Comparison of ENCODE assay signal across 14 cellular contexts in genomic region chr2:218281449-218281848, GRCh38. TPM values are rescaled to one million over a fixed set of nuclear protein-coding genes. Genes with fewer than 3 reads are reported as not detected.
DNase-seq lines count a peak whose midpoint lies in the region; ATAC-seq and TF ChIP-seq lines count a peak whose summit lies in the region.
"Had no signal": no experiment of that assay in that cellular context is flagged by ENCODE, and none has a peak within 500 bp of the region (broad histone marks: within the 10 kb centered on the region; RNA-seq: fewer than 3 reads in every experiment).

No MANE protein-coding gene starts in this region.

- H3K9me3 ChIP-seq in CD8-positive, alpha-beta memory T cell (ENCODE audit: low read length), result no peaks in the 10 kb centered on the region
- H3K9me3 ChIP-seq in adipocyte (ENCODE audit: control insufficient read depth, low read length) (no peaks in the 10 kb centered on the region), sigmoid colon (no peaks in the 10 kb centered on the region), Karpas-422 (ENCODE audit: low read length) (no peaks in the 10 kb centered on the region)
- H3K9me3 ChIP-seq: SJSA1 had no signal

- peak overlapping the region in 6 of 8 donors; percentile 76 to 89 (median 86) for H3K27ac Mint-ChIP-seq in CD8-positive, alpha-beta memory T cell

- DNase-seq in CD8-positive, alpha-beta memory T cell, result no peak
- no peak for DNase-seq in adipocyte (ENCODE audit: low read depth)
- peak; percentile 23 for DNase-seq in left cardiac atrium
- peak; percentile 83 for DNase-seq in sigmoid colon
- DNase-seq in Karpas-422, result no peak
- no peak for DNase-seq in NCI-H2029 (lab: John Stamatoyannopoulos, UW)
- no peak for DNase-seq in NCI-H345 (lab: John Stamatoyannopoulos, UW)
- DNase-seq: activated T-cell treated with anti-CD3 and anti-CD28 coated beads for 4 hours, DMS79 treated with DMSO at 0.1 percent for 48 hours, NCI-H1930 had no signal

- peaks cover 62% of the 10 kb centered on the region for H3K36me3 ChIP-seq in CD8-positive, alpha-beta memory T cell (ENCODE audit: insufficient read depth, low read length)
- H3K36me3 ChIP-seq in adipocyte (ENCODE audit: control insufficient read depth, insufficient read depth, low read length, severe bottlenecking) (peaks cover 66% of the 10 kb centered on the region), sigmoid colon (peaks cover 34 to 56% (median 49%) of the 10 kb centered on the region in 4 donors), Karpas-422 (ENCODE audit: insufficient read depth, low read length) (no peaks in the 10 kb centered on the region)

- H3K4me1 Mint-ChIP-seq in CD8-positive, alpha-beta memory T cell, result peaks cover 43 to 62% (median 46%) of the 10 kb centered on the region in 3 donors

- intact Hi-C loops in left cardiac atrium (cut with DNase I) (no loop called here), sigmoid colon (cut with DNase I) (no loop called here)

- peak in 1 of 2 donors; percentile 16 for ATAC-seq in left cardiac atrium
- ATAC-seq in GM19395 (IDR thresholded peaks at IDR 0.05; ENCODE audit: unreplicated experiment), result no peak
- ATAC-seq: HCT116 had no signal

- TF ChIP-seq POLR2A in sigmoid colon (IDR thresholded peaks at IDR 0.05), result no peak

- no peaks in the 10 kb centered on the region for H3K79me2 ChIP-seq in Karpas-422 (ENCODE audit: low read length)

- no peak overlapping the region for H2AFZ ChIP-seq in Karpas-422 (ENCODE audit: low read length)

- 78 to 85% methylated on average over 3 of the region's 3 CpGs for WGBS in sigmoid colon, 2 donors

- no peak overlapping the region for H3K4me2 ChIP-seq in Karpas-422 (ENCODE audit: low read depth, low read length, poor library complexity, severe bottlenecking)

- H4K20me1 ChIP-seq in Karpas-422 (ENCODE audit: insufficient read depth, low read depth, low read length), result no peaks in the 10 kb centered on the region

- H3K4me3 ChIP-seq in CD8-positive, alpha-beta memory T cell (ENCODE audit: low read length), result no peak overlapping the region
- H3K4me3 ChIP-seq in adipocyte (ENCODE audit: low read length) (no peak overlapping the region), sigmoid colon (no peak overlapping the region), Karpas-422 (ENCODE audit: low read length) (no peak overlapping the region)
- H3K4me3 ChIP-seq: SJSA1 had no signal

- CTCF ChIA-PET in CD8-positive, alpha-beta memory T cell (lab: Charles Lee), result interaction anchor here (7.8 kb wide), 1 partner anchor 8 kb away, joined by 134 read pairs; the partner anchor contains the start of genes AAMP and PNKD

- H3K4me3 Mint-ChIP-seq in CD8-positive, alpha-beta memory T cell, result peak overlapping the region in 1 of 7 donors; percentile 54

- H3K36me3 Mint-ChIP-seq in CD8-positive, alpha-beta memory T cell, result peaks cover 3 to 65% (median 15%) of the 10 kb centered on the region in 3 donors

- H3K4me1 ChIP-seq in CD8-positive, alpha-beta memory T cell (ENCODE audit: insufficient read depth, low read length), result peaks cover 37% of the 10 kb centered on the region
- H3K4me1 ChIP-seq in adipocyte (ENCODE audit: control insufficient read depth, insufficient read depth, low read length), result peaks cover 51% of the 10 kb centered on the region
- peaks cover 0 to 62% (median 55%) of the 10 kb centered on the region in 4 donors for H3K4me1 ChIP-seq in sigmoid colon
- H3K4me1 ChIP-seq in Karpas-422 (ENCODE audit: low read length), result peaks cover 13% of the 10 kb centered on the region

- no peaks in the 10 kb centered on the region for H3K27me3 ChIP-seq in CD8-positive, alpha-beta memory T cell (ENCODE audit: insufficient read depth, low read length, poor library complexity, severe bottlenecking)
- H3K27me3 ChIP-seq in adipocyte (replicated peaks; ENCODE audit: control insufficient read depth, insufficient read depth, low read length) (no peaks in the 10 kb centered on the region), sigmoid colon (no peaks in the 10 kb centered on the region), Karpas-422 (ENCODE audit: low read length) (no peaks in the 10 kb centered on the region)
- H3K27me3 ChIP-seq: SJSA1 had no signal

- no peaks in the 10 kb centered on the region for H3K9me3 Mint-ChIP-seq in CD8-positive, alpha-beta memory T cell

- H3K27ac ChIP-seq in CD8-positive, alpha-beta memory T cell (ENCODE audit: low read depth, low read length), result no peak overlapping the region
- H3K27ac ChIP-seq in sigmoid colon, result peak overlapping the region; percentile 91 to 99 (median 96)
- no peak overlapping the region for H3K27ac ChIP-seq in Karpas-422 (ENCODE audit: low read length)
- H3K27ac ChIP-seq: HL-60, SJSA1 had no signal

- POLR2A ChIA-PET in CD8-positive, alpha-beta memory T cell (lab: Charles Lee), result interaction anchor here (0.7 kb wide), 1 partner anchor 35 kb away, joined by 3 read pairs; no protein-coding TSS in a partner anchor

- peak overlapping the region; percentile 98 for H3K9ac ChIP-seq in adipocyte (ENCODE audit: low read length)
- H3K9ac ChIP-seq in Karpas-422 (ENCODE audit: low read length), result no peak overlapping the region

- no peaks in the 10 kb centered on the region for H3K9me2 ChIP-seq in Karpas-422 (replicated peaks; ENCODE audit: insufficient read depth, low read length)

- H3K27me3 Mint-ChIP-seq in CD8-positive, alpha-beta memory T cell, result no peaks in the 10 kb centered on the region

- no peak for TF ChIP-seq CTCF in sigmoid colon (IDR thresholded peaks at IDR 0.05)

- TF ChIP-seq EP300 in sigmoid colon (IDR thresholded peaks at IDR 0.05), result no peak

RNA-seq across cellular contexts. Expression of gene TMBIM1, which starts 10.9 kb away (rescaled TPM):
- 10 to 100 TPM; 82.3 to 92.3 TPM for total RNA-seq in CD8-positive, alpha-beta memory T cell
- 149 TPM for polyA plus RNA-seq in CD8-positive, alpha-beta memory T cell
- total RNA-seq in left cardiac atrium (100 to 1,000 TPM; 156 to 166 TPM), sigmoid colon (100 to 1,000 TPM; 116 to 157 (median 146) TPM)
- 100 to 1,000 TPM in 2 of 3 donors, 10 to 100 TPM in 1; 90.2 to 204 (median 109) TPM for polyA plus RNA-seq in sigmoid colon
- total RNA-seq in Karpas-422 (2014; rRNA removed; shearing (Covaris generic); ENCODE audit: low replicate concordance), result 17.0 and 23.3 TPM in 2 replicates

RNA-seq across cellular contexts. Expression of gene PNKD, which starts 11.1 kb away (rescaled TPM):
- 10 to 100 TPM; 26.8 to 31.6 TPM for total RNA-seq in CD8-positive, alpha-beta memory T cell
- 111 TPM for polyA plus RNA-seq in CD8-positive, alpha-beta memory T cell
- 10 to 100 TPM; 62.4 to 68.5 TPM for total RNA-seq in left cardiac atrium
- total RNA-seq in sigmoid colon, result 10 to 100 TPM; 46.8 to 95.1 (median 69.1) TPM
- 100 to 1,000 TPM; 112 to 199 (median 190) TPM for polyA plus RNA-seq in sigmoid colon
- total RNA-seq in Karpas-422 (2014; rRNA removed; shearing (Covaris generic); ENCODE audit: low replicate concordance), result 26.5 and 60.1 TPM in 2 replicates

RNA-seq across cellular contexts. Expression of gene AAMP, which starts 11.5 kb away (rescaled TPM):
- total RNA-seq in CD8-positive, alpha-beta memory T cell, result 10 to 100 TPM; 94.8 to 95.2 TPM
- 86.1 TPM for polyA plus RNA-seq in CD8-positive, alpha-beta memory T cell
- total RNA-seq in left cardiac atrium (10 to 100 TPM; 49.0 to 52.5 TPM), sigmoid colon (100 to 1,000 TPM in 1 of 4 donors, 10 to 100 TPM in 3; 85.7 to 103 (median 90.0) TPM)
- 100 to 1,000 TPM; 108 to 141 (median 138) TPM for polyA plus RNA-seq in sigmoid colon
- total RNA-seq in Karpas-422 (2014; rRNA removed; shearing (Covaris generic); ENCODE audit: low replicate concordance), result 77.6 and 204 TPM in 2 replicates

RNA-seq across cellular contexts. Expression of gene GPBAR1, which starts 20.6 kb away (rescaled TPM):
- under 1 TPM; 0.51 to 0.72 TPM for total RNA-seq in CD8-positive, alpha-beta memory T cell
- not detected for polyA plus RNA-seq in CD8-positive, alpha-beta memory T cell
- total RNA-seq in left cardiac atrium (1 to 10 TPM; 5.7 to 6.6 TPM), sigmoid colon (1 to 10 TPM; 3.1 to 7.1 (median 5.4) TPM)
- 1 to 10 TPM in 2 of 3 donors, under 1 TPM in 1; 0.60 to 2.5 (median 1.4) TPM for polyA plus RNA-seq in sigmoid colon
- total RNA-seq in Karpas-422 (2014; rRNA removed; shearing (Covaris generic); ENCODE audit: low replicate concordance), result 0.29 and 0.82 TPM in 2 replicates

Comparison
In these comparisons a context has a peak if more than half of its experiments do, and no peak if none do; other contexts are left out.
1. DNase-seq: peak in left cardiac atrium (single experiment) and sigmoid colon (single experiment); none in CD8-positive, alpha-beta memory T cell (0 of 5), adipocyte (single experiment), Karpas-422 (single experiment), NCI-H2029 (single experiment) and NCI-H345 (single experiment).
2. H3K27ac ChIP-seq: peak in sigmoid colon (4 of 4); none in CD8-positive, alpha-beta memory T cell (single experiment) and Karpas-422 (single experiment).